ENCODE assay signal across 8 cellular contexts in genomic region chr19:48419158-48419920, GRCh38. TPM values are rescaled to one million over a fixed set of nuclear protein-coding genes. Genes with fewer than 3 reads are reported as not detected.
A peak's percentile ranks its signal among the peaks of the same experiment; 100 is the strongest.
DNase-seq lines count a peak whose midpoint lies in the region; ATAC-seq, FAIRE-seq and TF ChIP-seq lines count a peak whose summit lies in the region.

No MANE protein-coding gene starts in this region.

- H3K4me1 Mint-ChIP-seq in WTC11: peaks cover 21% of the 10 kb centered on the region
- H3K4me1 Mint-ChIP-seq in neural crest cell: peaks cover 30% of the 10 kb centered on the region
- H3K4me1 Mint-ChIP-seq in progenitor cell of endocrine pancreas (ENCODE audit: low read depth): peaks cover 4% of the 10 kb centered on the region

- POLR2A ChIA-PET in WTC11 (lab: Charles Lee): interaction anchor here (1.7 kb wide), 1 partner anchor 19 kb away, joined by 6 read pairs; no protein-coding TSS in a partner anchor

- H3K9me3 Mint-ChIP-seq in WTC11 (no peaks in the 10 kb centered on the region), neural crest cell (no peaks in the 10 kb centered on the region), progenitor cell of endocrine pancreas (ENCODE audit: low read depth) (no peaks in the 10 kb centered on the region)

- H3K27me3 Mint-ChIP-seq in WTC11 (ENCODE audit: low read depth) (no peaks in the 10 kb centered on the region), neural crest cell (ENCODE audit: low read depth) (peaks cover 21% of the 10 kb centered on the region), progenitor cell of endocrine pancreas (no peaks in the 10 kb centered on the region)

- peak overlapping the region; percentile 36 for H3K4me3 Mint-ChIP-seq in WTC11
- H3K4me3 Mint-ChIP-seq in neural crest cell: no peak overlapping the region
- no peak overlapping the region for H3K4me3 Mint-ChIP-seq in progenitor cell of endocrine pancreas (ENCODE audit: low read depth)

- ATAC-seq in GM18517 (IDR thresholded peaks at IDR 0.05; ENCODE audit: unreplicated experiment) (peak; percentile 61), HG03432 (IDR thresholded peaks at IDR 0.05; ENCODE audit: unreplicated experiment) (peak; percentile 73), WTC11 (peak; percentile 55)

- CTCF ChIA-PET in WTC11 (lab: Charles Lee): interaction anchor here (0.6 to 7.6 kb wide), 6 partner anchors 11 to 87 kb away, joined by 3 to 70 read pairs (median 4); partner anchors contain the start of gene KDELR1

- H3K36me3 Mint-ChIP-seq in WTC11 (peaks cover 34% of the 10 kb centered on the region), neural crest cell (ENCODE audit: low read depth) (no peaks in the 10 kb centered on the region), progenitor cell of endocrine pancreas (ENCODE audit: insufficient read depth) (no peaks in the 10 kb centered on the region)

- peak overlapping the region; percentile 87 for H3K27ac Mint-ChIP-seq in WTC11
- H3K27ac Mint-ChIP-seq in neural crest cell (ENCODE audit: unreplicated experiment): no peak overlapping the region
- no peak overlapping the region for H3K27ac Mint-ChIP-seq in progenitor cell of endocrine pancreas

- DNase-seq in WTC11 (ENCODE audit: low spot score): peak; percentile 88
- DNase-seq in cerebellar cortex (ENCODE audit: low spot score): peak; percentile 65
- peak; percentile 50 for DNase-seq in neural crest cell (ENCODE audit: low read depth, low spot score)
- peak; percentile 84 for DNase-seq in urothelium cell line (ENCODE audit: low spot score)
- no peak for DNase-seq in progenitor cell of endocrine pancreas (ENCODE audit: low spot score, unreplicated experiment)
- no peak for DNase-seq in HCEC 1CT

- TF ChIP-seq CTCF in WTC11 (IDR thresholded peaks at IDR 0.05): no peak
- no peak for TF ChIP-seq CTCF in neural crest cell (conservative IDR thresholded peaks at IDR 0.05)
- no peak for TF ChIP-seq CTCF in progenitor cell of endocrine pancreas (IDR thresholded peaks at IDR 0.05; ENCODE audit: unreplicated experiment)

- FAIRE-seq in urothelium cell line (lab: Jason Lieb, UNC): peak; percentile 44

TF ChIP-seq in WTC11, 78 proteins besides CTCF, POLR2A, EP300 and RAD21:
- TF ChIP-seq SP1 (CRISPR knock-in tag; conservative IDR thresholded peaks at IDR 0.05): peak; percentile 91
- no peak for TF ChIP-seq ZMAT4 (CRISPR knock-in tag; IDR thresholded peaks at IDR 0.05)
- TF ChIP-seq ERG (CRISPR knock-in tag; IDR thresholded peaks at IDR 0.05): no peak
- no peak for TF ChIP-seq MYBL2 (CRISPR knock-in tag; IDR thresholded peaks at IDR 0.05)
- no peak for TF ChIP-seq TP53 (CRISPR knock-in tag; IDR thresholded peaks at IDR 0.05)
- TF ChIP-seq OVOL2 (CRISPR knock-in tag; IDR thresholded peaks at IDR 0.05; ENCODE audit: borderline replicate concordance): no peak
- no peak for TF ChIP-seq STAT6 (CRISPR knock-in tag; conservative IDR thresholded peaks at IDR 0.05; ENCODE audit: low read depth)

RNA-seq across cellular contexts. Expression of gene GRIN2D, which starts 25.9 kb away (rescaled TPM):
- total RNA-seq in WTC11 (2021): 23.0 to 27.8 TPM (median 25.3 TPM) in 3 replicates
- total RNA-seq in neural crest cell: 0.68 and 0.75 TPM in 2 replicates
- total RNA-seq in progenitor cell of endocrine pancreas: 0.22 and 0.34 TPM in 2 replicates

RNA-seq across cellular contexts. Expression of gene GRWD1, which starts 26.4 kb away (rescaled TPM):
- total RNA-seq in WTC11 (2021) (59.8 to 67.2 TPM (median 61.6 TPM) in 3 replicates), neural crest cell (52.1 and 56.1 TPM in 2 replicates), progenitor cell of endocrine pancreas (35.7 and 35.9 TPM in 2 replicates)

RNA-seq across cellular contexts. Expression of gene KDELR1, which starts 28.0 kb away (rescaled TPM):
- 207 to 226 TPM (median 223 TPM) in 3 replicates for total RNA-seq in WTC11 (2021)
- total RNA-seq in neural crest cell: 163 and 172 TPM in 2 replicates
- 207 and 213 TPM in 2 replicates for total RNA-seq in progenitor cell of endocrine pancreas

RNA-seq across cellular contexts. Expression of gene KCNJ14, which starts 36.0 kb away (rescaled TPM):
- 1.1 to 1.4 TPM (median 1.1 TPM) in 3 replicates for total RNA-seq in WTC11 (2021)
- 1.5 and 2.0 TPM in 2 replicates for total RNA-seq in neural crest cell
- total RNA-seq in progenitor cell of endocrine pancreas: 2.0 TPM in 2 replicates

RNA-seq across cellular contexts. Expression of gene CYTH2, which starts 49.8 kb away (rescaled TPM):
- total RNA-seq in WTC11 (2021) (70.4 to 72.6 TPM (median 71.9 TPM) in 3 replicates), neural crest cell (172 and 196 TPM in 2 replicates), progenitor cell of endocrine pancreas (248 TPM in 2 replicates)

Comparison
In these comparisons a context has a peak if more than half of its experiments do, and no peak if none do; other contexts are left out.
1. DNase-seq: peak in WTC11 (single experiment), cerebellar cortex (single experiment), neural crest cell (single experiment) and urothelium cell line (single experiment); none in progenitor cell of endocrine pancreas (single experiment) and HCEC 1CT (single experiment).
2. RNA of gene GRIN2D, which starts 25.9 kb away (total RNA-seq): 23.0 to 27.8 TPM in WTC11; 0.68 to 0.75 TPM in neural crest cell and 0.22 to 0.34 TPM in progenitor cell of endocrine pancreas; every median in the first group is over 10 times any median in the second.
3. Peak in every context shown above with its lines, with median percentiles within 50 percentile points of each other: ATAC-seq.